In the genomic region with DNA sequence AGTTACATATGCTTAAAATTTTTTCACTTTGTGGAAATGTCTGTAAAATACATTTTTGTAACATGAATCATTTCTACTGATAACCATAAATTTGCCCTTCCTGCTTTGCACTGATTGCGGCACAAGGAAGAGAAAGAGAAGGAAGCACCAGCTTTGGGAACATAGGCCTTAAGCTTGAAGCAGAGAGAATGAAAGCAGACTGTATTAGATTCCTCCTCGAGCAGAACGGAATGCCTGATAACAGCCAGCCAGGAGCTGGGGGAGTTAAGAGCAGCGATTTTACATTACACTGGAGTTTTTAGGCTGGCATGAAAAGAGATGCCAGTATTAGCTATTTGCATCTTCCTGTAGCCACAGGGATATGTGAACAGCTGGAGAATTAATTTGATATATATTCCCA, we compare ENCODE assay signal across 12 cellular contexts. TPM values are rescaled to one million over a fixed set of nuclear protein-coding genes. Genes with fewer than 3 reads are reported as not detected.
DNase-seq lines count a peak whose midpoint lies in the region; ATAC-seq and TF ChIP-seq lines count a peak whose summit lies in the region.
"Had no signal": no experiment of that assay in that cellular context is flagged by ENCODE, and none has a peak within 500 bp of the region (broad histone marks: within the 10 kb centered on the region; RNA-seq: fewer than 3 reads in every experiment).

No MANE protein-coding gene starts in this region.

- H3K9me3 Mint-ChIP-seq in activated naive CD8-positive, alpha-beta T cell treated with anti-CD3 and anti-CD28 coated beads for 36 hours, result no peaks in the 10 kb centered on the region
- H3K9me3 Mint-ChIP-seq: activated T-cell treated with anti-CD3 and anti-CD28 coated beads, Interleukin-2, amount 50 U/mL, for 4 hours had no signal

- peaks cover 28% of the 10 kb centered on the region for H3K9me1 ChIP-seq in IMR-90 (ENCODE audit: insufficient read depth, low read length)

- in situ Hi-C loops in IMR-90 (cut with MboI; ENCODE audit: low sequenced_read_pairs), result no loop called here

- peak overlapping the region; percentile 66 for H2BK5ac ChIP-seq in IMR-90 (ENCODE audit: low read depth, low read length, poor library complexity, severe bottlenecking)

- H2AK5ac ChIP-seq in IMR-90 (ENCODE audit: low read depth, low read length), result no peak overlapping the region

- H3K4me3 ChIP-seq in IMR-90 (ENCODE audit: insufficient read depth, low read depth, low read length) (no peak overlapping the region), choroid plexus epithelial cell (ENCODE audit: low read depth, low read length) (no peak overlapping the region), skeletal muscle satellite cell (ENCODE audit: low read length) (peak overlapping the region; percentile 4)

- ATAC-seq in IMR-90 (ENCODE audit: low read depth) (peak; percentile 53), HG03520 (IDR thresholded peaks at IDR 0.05; ENCODE audit: unreplicated experiment) (no peak), HG03457 (IDR thresholded peaks at IDR 0.05; ENCODE audit: unreplicated experiment) (no peak)
- ATAC-seq: activated T-cell treated with anti-CD3 and anti-CD28 coated beads, Interleukin-2, amount 50 U/mL, for 4 hours had no signal

- no peak overlapping the region for H3K4ac ChIP-seq in IMR-90 (ENCODE audit: low read depth, low read length)

- no peak overlapping the region for H3K14ac ChIP-seq in IMR-90 (replicated peaks; ENCODE audit: low read depth, low read length)

- DNase-seq in IMR-90 (peak; percentile 67), choroid plexus epithelial cell (ENCODE audit: low read depth) (peak; percentile 70), kidney tubule cell (ENCODE audit: low spot score) (peak; percentile 71), HPDE6-E6E7 (ENCODE audit: extremely low spot score) (no peak)
- no peak for DNase-seq in activated naive CD8-positive, alpha-beta T cell treated with anti-CD3 and anti-CD28 coated beads for 36 hours
- DNase-seq: activated T-cell treated with anti-CD3 and anti-CD28 coated beads, Interleukin-2, amount 50 U/mL, for 4 hours; islet precursor cell; stimulated activated CD4-positive, alpha-beta T cell treated with anti-CD3 and anti-CD28 coated beads, Interleukin-15, amount 100 ng/mL, for 24 hours; stimulated activated naive CD4-positive, alpha-beta T cell treated with Interleukin-2 at 50 U/mL for 16 hours had no signal

- dilution Hi-C loops in IMR-90 (cut with HindIII; ENCODE audit: low sequenced_read_pairs, unreplicated experiment), result no loop called here

- H3K23ac ChIP-seq in IMR-90 (ENCODE audit: low read depth, low read length), result no peak overlapping the region; the same call in 1 of the 2 replicates

- H3K27ac ChIP-seq in IMR-90 (ENCODE audit: insufficient read depth, low read length), result peak overlapping the region; percentile 19; the same call in 1 of the 2 replicates

- H3K18ac ChIP-seq in IMR-90 (ENCODE audit: low read depth, low read length), result no peak overlapping the region

- H3K36me3 ChIP-seq in IMR-90 (ENCODE audit: control insufficient read depth, insufficient read depth, low read length) (peaks cover 12% of the 10 kb centered on the region), skeletal muscle satellite cell (ENCODE audit: insufficient read depth, low read length) (peaks cover 46% of the 10 kb centered on the region)

- TF ChIP-seq POLR2A in IMR-90 (IDR thresholded peaks at IDR 0.05; ENCODE audit: low read depth, low read length), result no peak

- no peak overlapping the region for H3K56ac ChIP-seq in IMR-90 (ENCODE audit: extremely low read depth, insufficient read depth, low read length)

- peaks cover 10% of the 10 kb centered on the region for H3K4me1 Mint-ChIP-seq in activated naive CD8-positive, alpha-beta T cell treated with anti-CD3 and anti-CD28 coated beads for 36 hours

- TF ChIP-seq CTCF in IMR-90 (conservative IDR thresholded peaks at IDR 0.05; ENCODE audit: low read depth, low read length) (no peak), choroid plexus epithelial cell (conservative IDR thresholded peaks at IDR 0.05; ENCODE audit: low read depth, low read length) (no peak)

- H2AFZ ChIP-seq in IMR-90 (replicated peaks; ENCODE audit: low read length, poor library complexity), result no peak overlapping the region

- no peak for TF ChIP-seq RAD21 in IMR-90 (IDR thresholded peaks at IDR 0.05; ENCODE audit: low read length)

- no CpG with 5 or more reads among the region's 4 CpGs for WGBS in IMR-90 (ENCODE audit: extremely low coverage in 2 of 2, insufficient read length in 1 of 2), 2 experiments

- no peak overlapping the region for H2BK15ac ChIP-seq in IMR-90 (ENCODE audit: low read depth, low read length)

- H2AK9ac ChIP-seq in IMR-90 (replicated peaks; ENCODE audit: low read depth, low read length, poor library complexity), result no peak overlapping the region

- no peak overlapping the region for H3K4me3 Mint-ChIP-seq in activated naive CD8-positive, alpha-beta T cell treated with anti-CD3 and anti-CD28 coated beads for 36 hours
- H3K4me3 Mint-ChIP-seq: activated T-cell treated with anti-CD3 and anti-CD28 coated beads, Interleukin-2, amount 50 U/mL, for 4 hours had no signal

- POLR2A ChIA-PET in IMR-90 (lab: Charles Lee; ENCODE audit: unreplicated experiment), result no interaction called here

- CTCF ChIA-PET in IMR-90 (lab: Yijun Ruan, JAX), result interaction anchor here (0.6 kb wide), 1 partner anchor 42 kb away, joined by 3 read pairs; no protein-coding TSS in a partner anchor

- H3K79me1 ChIP-seq in IMR-90 (ENCODE audit: low read depth in 1 of 2, low read length in 2 of 2), result peaks cover 18 to 65% of the 10 kb centered on the region in 2 experiments; a peak in 3 of 4 replicates

- no peaks in the 10 kb centered on the region for H3K9me3 ChIP-seq in IMR-90 (ENCODE audit: control insufficient read depth, insufficient read depth, low read length)
- no peaks in the 10 kb centered on the region for H3K9me3 ChIP-seq in skeletal muscle satellite cell (replicated peaks; ENCODE audit: low read length)

- peaks cover 81% of the 10 kb centered on the region for H4K20me1 ChIP-seq in IMR-90 (ENCODE audit: insufficient read depth, low read length)

- no peak overlapping the region for H2BK20ac ChIP-seq in IMR-90 (ENCODE audit: low read depth, low read length)

- H2BK120ac ChIP-seq in IMR-90 (ENCODE audit: low read depth, low read length), result 0 out of 2 replicates have a peak overlapping the region, but pooled peaks have one; percentile 0

- peaks cover 27% of the 10 kb centered on the region for H3K4me1 ChIP-seq in IMR-90 (ENCODE audit: control insufficient read depth, insufficient read depth, low read length)
- peaks cover 37% of the 10 kb centered on the region for H3K4me1 ChIP-seq in skeletal muscle satellite cell (ENCODE audit: control insufficient read depth, insufficient read depth, low read length)

- H3K27me3 Mint-ChIP-seq in activated naive CD8-positive, alpha-beta T cell treated with anti-CD3 and anti-CD28 coated beads for 36 hours, result no peaks in the 10 kb centered on the region

- H4K5ac ChIP-seq in IMR-90 (ENCODE audit: low read depth, low read length), result 0 out of 2 replicates have a peak overlapping the region, but pooled peaks have one; percentile 1

- H3K9ac ChIP-seq in IMR-90 (ENCODE audit: low read depth, low read length) (no peak overlapping the region), skeletal muscle satellite cell (ENCODE audit: low read depth, low read length) (peak overlapping the region; percentile 41)

- no TSS peak for BruUV-seq in IMR-90 (replicated peaks; lab: Mats Ljungman, UMichigan)

- no peaks in the 10 kb centered on the region for H3K36me3 Mint-ChIP-seq in activated naive CD8-positive, alpha-beta T cell treated with anti-CD3 and anti-CD28 coated beads for 36 hours

- H4K91ac ChIP-seq in IMR-90 (ENCODE audit: insufficient read depth, low read depth, low read length), result no peak overlapping the region

- H4K8ac ChIP-seq in IMR-90 (ENCODE audit: low read depth in 2 of 2, low read length in 2 of 2), result peak overlapping the region in 1 of 2 experiments; percentile 17; a peak in 1 of 4 replicates

- intact Hi-C loops in IMR-90 (cut with micrococcal nuclease), result no loop called here

- H3K27me3 ChIP-seq in IMR-90 (ENCODE audit: control insufficient read depth, insufficient read depth, low read length) (no peaks in the 10 kb centered on the region), skeletal muscle satellite cell (ENCODE audit: control insufficient read depth, insufficient read depth, low read length) (no peaks in the 10 kb centered on the region)

- H3K27ac Mint-ChIP-seq in activated naive CD8-positive, alpha-beta T cell treated with anti-CD3 and anti-CD28 coated beads for 36 hours, result no peak overlapping the region

- peak overlapping the region; percentile 35 for H3K4me2 ChIP-seq in IMR-90 (ENCODE audit: low read depth, low read length)
- peak overlapping the region; percentile 67 for H3K4me2 ChIP-seq in skeletal muscle satellite cell (ENCODE audit: low read length)

TF ChIP-seq in IMR-90, 13 proteins besides CTCF, POLR2A, EP300 and RAD21:
- TF ChIP-seq, protein P1, sequence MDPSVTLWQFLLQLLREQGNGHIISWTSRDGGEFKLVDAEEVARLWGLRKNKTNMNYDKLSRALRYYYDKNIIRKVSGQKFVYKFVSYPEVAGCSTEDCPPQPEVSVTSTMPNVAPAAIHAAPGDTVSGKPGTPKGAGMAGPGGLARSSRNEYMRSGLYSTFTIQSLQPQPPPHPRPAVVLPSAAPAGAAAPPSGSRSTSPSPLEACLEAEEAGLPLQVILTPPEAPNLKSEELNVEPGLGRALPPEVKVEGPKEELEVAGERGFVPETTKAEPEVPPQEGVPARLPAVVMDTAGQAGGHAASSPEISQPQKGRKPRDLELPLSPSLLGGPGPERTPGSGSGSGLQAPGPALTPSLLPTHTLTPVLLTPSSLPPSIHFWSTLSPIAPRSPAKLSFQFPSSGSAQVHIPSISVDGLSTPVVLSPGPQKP (IDR thresholded peaks at IDR 0.05; ENCODE audit: borderline replicate concordance, low read depth, low read length), result no peak
- TF ChIP-seq SMC3 (IDR thresholded peaks at IDR 0.05; ENCODE audit: low read depth, low read length), result no peak
- no peak for TF ChIP-seq MAFK (IDR thresholded peaks at IDR 0.05; ENCODE audit: low read depth, low read length)
- peak; percentile 44; the same call in 1 of the 2 replicates for TF ChIP-seq CEBPB (IDR thresholded peaks at IDR 0.05; ENCODE audit: low read depth, low read length)
- TF ChIP-seq CHD1 (IDR thresholded peaks at IDR 0.05; ENCODE audit: low read depth, low read length), result no peak

RNA-seq across cellular contexts. Expression of a gene that starts 33.5 kb away (rescaled TPM):
- 436 and 490 TPM in 2 replicates for total RNA-seq in IMR-90 (2012; rRNA removed)
- polyA plus RNA-seq in IMR-90 (2012; rRNA removed), result 285 and 316 TPM in 2 replicates
- polyA plus RNA-seq in IMR-90 (2012; cell fraction: cytosol; rRNA removed), result 203 and 263 TPM in 2 replicates
- polyA plus RNA-seq in IMR-90 (2012; cell fraction: nucleus; rRNA removed; ENCODE audit: low replicate concordance), result 109 and 133 TPM in 2 replicates
- total RNA-seq in skeletal muscle satellite cell (2012; rRNA removed), result 101 and 124 TPM in 2 replicates
- total RNA-seq in activated naive CD8-positive, alpha-beta T cell treated with anti-CD3 and anti-CD28 coated beads for 36 hours, result 10 to 100 TPM; 11.8 to 12.6 TPM

Comparison
In these comparisons a context has a peak if more than half of its experiments do, and no peak if none do; other contexts are left out.
1. DNase-seq: peak in IMR-90 (single experiment), choroid plexus epithelial cell (single experiment) and kidney tubule cell (single experiment); none in HPDE6-E6E7 (single experiment) and activated naive CD8-positive, alpha-beta T cell treated with anti-CD3 and anti-CD28 coated beads for 36 hours (single experiment).
2. RNA of a gene that starts 33.5 kb away (total RNA-seq): 436 to 490 TPM in IMR-90; 11.8 to 12.6 TPM in activated naive CD8-positive, alpha-beta T cell treated with anti-CD3 and anti-CD28 coated beads for 36 hours; every median in the first group is over 10 times any median in the second.